Comparison of ENCODE assay signal across 25 cellular contexts in genomic region chr14:37778135-37778943, GRCh38.
"Had no signal": no experiment of that assay in that cellular context is flagged by ENCODE, and none has a peak within 500 bp of the region (broad histone marks: within the 10 kb centered on the region; RNA-seq: fewer than 3 reads in every experiment).

No MANE protein-coding gene starts in this region.

- DNase-seq: effector memory CD8-positive, alpha-beta T cell; erythroblast; foreskin keratinocyte; head of caudate nucleus; kidney glomerular epithelial cell; mammary epithelial cell; mucosa of descending colon; nucleus accumbens; psoas muscle; retina; stimulated activated CD4-positive, alpha-beta T cell treated with anti-CD3 and anti-CD28 coated beads, Interleukin-2, amount 100 ng/mL, for 24 hours; stimulated activated CD4-positive, alpha-beta T cell treated with anti-CD3 and anti-CD28 coated beads, Interleukin-4, amount 100 ng/mL, for 4 hours; stimulated activated naive CD4-positive, alpha-beta T cell; stomach; substantia nigra; transverse colon had no signal

- ATAC-seq: effector memory CD8-positive, alpha-beta T cell; foreskin keratinocyte; mucosa of descending colon; naive thymus-derived CD8-positive, alpha-beta T cell; psoas muscle; sciatic nerve had no signal

- H3K79me2 ChIP-seq: hepatocyte, parathyroid adenoma had no signal

- H2AFZ ChIP-seq: hepatocyte, parathyroid adenoma had no signal

- H3K4me3 ChIP-seq: hepatocyte, mucosa of descending colon, psoas muscle, stomach, thoracic aorta, transverse colon had no signal

- H3K27me3 ChIP-seq: foreskin keratinocyte, hepatocyte, stomach, transverse colon had no signal

- H3K4me1 Mint-ChIP-seq: naive thymus-derived CD8-positive, alpha-beta T cell had no signal

- H3K27me3 Mint-ChIP-seq: dendritic cell treated with granulocyte-macrophage colony-stimulating factor and Interleukin-4, amounts not matched to agents 40 ng/mL and 50 ng/mL, for 4 days; effector memory CD8-positive, alpha-beta T cell had no signal

- H3K4me3 Mint-ChIP-seq: dendritic cell treated with granulocyte-macrophage colony-stimulating factor and Interleukin-4, amounts not matched to agents 40 ng/mL and 50 ng/mL, for 4 days; effector memory CD8-positive, alpha-beta T cell; naive thymus-derived CD8-positive, alpha-beta T cell had no signal

- H3K27ac ChIP-seq: foreskin keratinocyte, hepatocyte, parathyroid adenoma, psoas muscle, stomach, thoracic aorta, transverse colon had no signal

- H3K36me3 ChIP-seq: stomach, thoracic aorta, transverse colon had no signal

- H3K4me2 ChIP-seq: hepatocyte had no signal

- H3K9ac ChIP-seq: parathyroid adenoma had no signal

- FAIRE-seq: colon, endothelial cell of umbilical vein, urothelium cell line had no signal

- H3K36me3 Mint-ChIP-seq: naive thymus-derived CD8-positive, alpha-beta T cell had no signal

- H3K4me1 ChIP-seq: foreskin keratinocyte, parathyroid adenoma, psoas muscle, stomach, transverse colon had no signal

- H3K27ac Mint-ChIP-seq: dendritic cell treated with granulocyte-macrophage colony-stimulating factor and Interleukin-4, amounts not matched to agents 40 ng/mL and 50 ng/mL, for 4 days; effector memory CD8-positive, alpha-beta T cell had no signal

- H3K9me3 ChIP-seq: mucosa of descending colon, psoas muscle, thoracic aorta, transverse colon had no signal
